ENCODE assay signal across 24 cellular contexts in the genomic region with DNA sequence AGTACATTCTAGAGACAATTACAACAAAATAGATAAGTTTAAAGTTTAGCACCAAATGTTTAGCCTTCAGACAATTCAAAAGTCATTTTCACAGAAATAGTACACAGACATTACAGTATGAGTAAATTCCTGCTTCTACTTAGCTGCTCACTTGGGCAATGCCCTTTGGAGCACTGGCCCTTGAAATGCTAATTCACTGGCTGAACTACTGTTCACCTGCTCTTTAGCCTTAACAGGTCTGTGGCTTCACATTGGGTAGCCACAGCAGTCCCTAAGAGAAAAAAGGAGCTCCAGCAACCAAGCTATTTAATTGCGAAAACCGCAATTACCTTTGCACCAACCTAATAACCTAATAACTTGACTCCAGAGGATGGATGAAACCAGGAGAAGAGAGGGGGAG.
"Had no signal": no experiment of that assay in that cellular context is flagged by ENCODE, and none has a peak within 500 bp of the region (broad histone marks: within the 10 kb centered on the region; RNA-seq: fewer than 3 reads in every experiment).

No MANE protein-coding gene starts in this region.

- DNase-seq: activated B cell treated with CpG ODN at 0.5 μM for 24 hours; activated CD4-positive, alpha-beta T cell treated with anti-CD3 and anti-CD28 coated beads for 1 hour; activated CD4-positive, alpha-beta T cell treated with anti-CD3 and anti-CD28 coated beads, Interleukin-2, amount 10 ng/mL, durations not matched to agents 24 days and 14 days; activated CD4-positive, alpha-beta T cell treated with anti-CD3 and anti-CD28 coated beads, Interleukin-2, amount 50 U/mL, for 48 hours; activated CD8-positive, alpha-beta memory T cell treated with anti-CD3 and anti-CD28 coated beads, Interleukin-2, amount 10 ng/mL, durations not matched to agents 7 days and 5 days; activated effector memory CD4-positive, alpha-beta T cell treated with Interleukin-2 at 50 U/mL for 16 hours; activated naive CD4-positive, alpha-beta T cell; activated naive CD8-positive, alpha-beta T cell treated with anti-CD3 and anti-CD28 coated beads, Interleukin-2, amount 50 U/mL, for 24 hours; activated T-cell treated with anti-CD3 and anti-CD28 coated beads, Interleukin-2, amount 50 U/mL, for 24 hours; amniotic stem cell; body of pancreas; MM.1S; NCI-H1105; NCI-H1436; NCI-H1930; NCI-H510A treated with DMSO at 0.1 percent for 48 hours; NCI-H69; PC-9; SIG-M5; T-helper 17 cell; T-helper 9 cell had no signal

- H3K4me3 Mint-ChIP-seq: activated B cell treated with CpG ODN at 0.5 μM for 24 hours; activated CD4-positive, alpha-beta T cell treated with anti-CD3 and anti-CD28 coated beads, Interleukin-2, amount 10 ng/mL, durations not matched to agents 24 days and 14 days; activated CD8-positive, alpha-beta memory T cell treated with anti-CD3 and anti-CD28 coated beads, Interleukin-2, amount 10 ng/mL, durations not matched to agents 7 days and 5 days; activated naive CD4-positive, alpha-beta T cell treated with anti-CD3 and anti-CD28 coated beads, Interleukin-2, amount 50 U/mL, for 24 hours; activated naive CD8-positive, alpha-beta T cell treated with anti-CD3 and anti-CD28 coated beads, Interleukin-2, amount 50 U/mL, for 24 hours; activated T-cell treated with anti-CD3 and anti-CD28 coated beads, Interleukin-2, amount 50 U/mL, for 24 hours; activated T-helper 1 cell treated with anti-CD3 and anti-CD28 coated beads, Interleukin-12 subunit alpha, Interleukin-12 subunit beta, Interleukin-2, Interleukin-4 antibody, amounts not matched to agents 30 ng/mL and 10 ng/mL and 1 ng/mL, durations not matched to agents 14 hours and 24 hours and 36 hours; T-helper 17 cell had no signal

- H2AFZ ChIP-seq: PC-9 had no signal

- H3K4me2 ChIP-seq: PC-9 had no signal

- H3K36me3 ChIP-seq: ascending aorta had no signal

- H3K9me3 ChIP-seq: ascending aorta, body of pancreas had no signal

- H3K4me3 ChIP-seq: ascending aorta, body of pancreas, PC-9 had no signal

- ATAC-seq: activated CD8-positive, alpha-beta memory T cell treated with anti-CD3 and anti-CD28 coated beads, Interleukin-2, amount 10 ng/mL, durations not matched to agents 7 days and 5 days; activated naive CD8-positive, alpha-beta T cell treated with anti-CD3 and anti-CD28 coated beads, Interleukin-2, amount 50 U/mL, for 24 hours; body of pancreas; T-helper 17 cell had no signal

- H3K27me3 Mint-ChIP-seq: activated B cell treated with CpG ODN at 0.5 μM for 24 hours; activated CD4-positive, alpha-beta T cell treated with anti-CD3 and anti-CD28 coated beads, Interleukin-2, amount 10 ng/mL, durations not matched to agents 24 days and 14 days; activated CD8-positive, alpha-beta memory T cell treated with anti-CD3 and anti-CD28 coated beads, Interleukin-2, amount 10 ng/mL, durations not matched to agents 7 days and 5 days; activated naive CD4-positive, alpha-beta T cell treated with anti-CD3 and anti-CD28 coated beads, Interleukin-2, amount 50 U/mL, for 24 hours; activated naive CD8-positive, alpha-beta T cell treated with anti-CD3 and anti-CD28 coated beads, Interleukin-2, amount 50 U/mL, for 24 hours; activated T-cell treated with anti-CD3 and anti-CD28 coated beads, Interleukin-2, amount 50 U/mL, for 24 hours; T-helper 17 cell had no signal

- H3K9me3 Mint-ChIP-seq: activated B cell treated with CpG ODN at 0.5 μM for 24 hours; activated CD4-positive, alpha-beta T cell treated with anti-CD3 and anti-CD28 coated beads, Interleukin-2, amount 10 ng/mL, durations not matched to agents 24 days and 14 days; activated naive CD4-positive, alpha-beta T cell treated with anti-CD3 and anti-CD28 coated beads, Interleukin-2, amount 50 U/mL, for 24 hours; activated naive CD8-positive, alpha-beta T cell treated with anti-CD3 and anti-CD28 coated beads, Interleukin-2, amount 50 U/mL, for 24 hours; activated T-cell treated with anti-CD3 and anti-CD28 coated beads, Interleukin-2, amount 50 U/mL, for 24 hours; activated T-helper 1 cell treated with anti-CD3 and anti-CD28 coated beads, Interleukin-12 subunit alpha, Interleukin-12 subunit beta, Interleukin-2, Interleukin-4 antibody, amounts not matched to agents 30 ng/mL and 10 ng/mL and 1 ng/mL, durations not matched to agents 14 hours and 24 hours and 36 hours had no signal

- H3K27ac Mint-ChIP-seq: activated B cell treated with CpG ODN at 0.5 μM for 24 hours; activated CD4-positive, alpha-beta T cell treated with anti-CD3 and anti-CD28 coated beads, Interleukin-2, amount 10 ng/mL, durations not matched to agents 24 days and 14 days; activated CD8-positive, alpha-beta memory T cell treated with anti-CD3 and anti-CD28 coated beads, Interleukin-2, amount 10 ng/mL, durations not matched to agents 7 days and 5 days; activated naive CD4-positive, alpha-beta T cell treated with anti-CD3 and anti-CD28 coated beads, Interleukin-2, amount 50 U/mL, for 24 hours; activated naive CD8-positive, alpha-beta T cell treated with anti-CD3 and anti-CD28 coated beads, Interleukin-2, amount 50 U/mL, for 24 hours; activated T-cell treated with anti-CD3 and anti-CD28 coated beads, Interleukin-2, amount 50 U/mL, for 24 hours; activated T-helper 1 cell treated with anti-CD3 and anti-CD28 coated beads, Interleukin-12 subunit alpha, Interleukin-12 subunit beta, Interleukin-2, Interleukin-4 antibody, amounts not matched to agents 30 ng/mL and 10 ng/mL and 1 ng/mL, durations not matched to agents 14 hours and 24 hours and 36 hours; T-helper 17 cell had no signal

- H3K36me3 Mint-ChIP-seq: activated CD8-positive, alpha-beta memory T cell treated with anti-CD3 and anti-CD28 coated beads, Interleukin-2, amount 10 ng/mL, durations not matched to agents 7 days and 5 days; activated naive CD4-positive, alpha-beta T cell treated with anti-CD3 and anti-CD28 coated beads, Interleukin-2, amount 50 U/mL, for 24 hours had no signal

- H3K27ac ChIP-seq: ascending aorta, body of pancreas, PC-9 had no signal

- H3K4me1 Mint-ChIP-seq: activated B cell treated with CpG ODN at 0.5 μM for 24 hours; activated CD4-positive, alpha-beta T cell treated with anti-CD3 and anti-CD28 coated beads, Interleukin-2, amount 10 ng/mL, durations not matched to agents 24 days and 14 days; activated CD8-positive, alpha-beta memory T cell treated with anti-CD3 and anti-CD28 coated beads, Interleukin-2, amount 10 ng/mL, durations not matched to agents 7 days and 5 days; activated naive CD4-positive, alpha-beta T cell treated with anti-CD3 and anti-CD28 coated beads, Interleukin-2, amount 50 U/mL, for 24 hours had no signal

- H3K4me1 ChIP-seq: body of pancreas had no signal

- H3K27me3 ChIP-seq: ascending aorta, body of pancreas had no signal
